19 cellular contexts compared by ENCODE assay signal in the genomic region with DNA sequence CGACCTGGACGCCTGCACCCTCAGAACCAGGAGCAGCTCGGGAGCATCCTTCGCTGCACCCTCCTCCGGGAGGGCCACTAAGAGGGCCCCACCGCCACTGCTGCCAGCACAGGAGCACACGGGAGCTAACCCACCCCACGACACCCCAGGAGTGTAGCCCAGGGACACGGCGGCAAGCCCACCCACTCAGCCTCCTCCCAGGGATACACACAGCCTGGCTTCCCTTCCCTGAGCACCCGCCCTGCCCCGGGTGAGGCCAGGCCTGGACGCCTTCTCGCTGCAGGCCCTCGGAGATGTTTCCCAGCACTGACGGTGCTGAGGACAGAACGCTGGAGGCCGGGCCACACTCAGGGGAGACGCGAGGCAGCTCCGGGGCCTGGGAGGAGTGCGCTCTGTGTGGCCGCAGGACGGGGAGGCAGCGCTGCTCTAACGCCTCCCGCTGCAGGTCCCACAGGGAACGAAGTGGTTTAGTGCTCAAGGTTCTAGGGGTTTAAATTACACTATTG.
DNase-seq lines count a peak whose midpoint lies in the region; ATAC-seq, FAIRE-seq and TF ChIP-seq lines count a peak whose summit lies in the region.
"Had no signal": no experiment of that assay in that cellular context is flagged by ENCODE, and none has a peak within 500 bp of the region (broad histone marks: within the 10 kb centered on the region; RNA-seq: fewer than 3 reads in every experiment).

No MANE protein-coding gene starts in this region.

- H3K27me3 ChIP-seq in right cardiac atrium (ENCODE audit: control insufficient read depth, insufficient read depth) (no peaks in the 10 kb centered on the region), H7 (ENCODE audit: control insufficient read depth, insufficient read depth, low read length) (no peaks in the 10 kb centered on the region)

- TF ChIP-seq CTCF in kidney (IDR thresholded peaks at IDR 0.05; ENCODE audit: borderline replicate concordance, extremely low read depth, insufficient read depth), result no peak

- no peak overlapping the region for H3K9ac ChIP-seq in kidney (ENCODE audit: low read length in 2 of 2)
- H3K9ac ChIP-seq: GM23248 had no signal

- DNase-seq in right cardiac atrium (peak in 2 of 3 donors; percentile 23 to 40), Right ventricle myocardium superior (no peak), H7 (peak; percentile 71), kidney (peak; percentile 39), HK-2 (ENCODE audit: unreplicated experiment) (no peak)
- DNase-seq: C1 segment of cervical spinal cord; Calu3; CD4-positive, alpha-beta memory T cell; COR-L47; DMS53; DMS79 treated with DMSO at 0.1 percent for 48 hours; GF-D8; GM23248; HCEC 1CT had no signal

- WGBS in right cardiac atrium, result 89% methylated on average over 28 of the region's 28 CpGs

- no peak overlapping the region for H3K27ac ChIP-seq in right cardiac atrium (ENCODE audit: low read length)
- H3K27ac ChIP-seq in kidney (ENCODE audit: low read depth in 2 of 2, low read length in 2 of 2), result no peak overlapping the region
- H3K27ac ChIP-seq: GM23248 had no signal

- no peaks in the 10 kb centered on the region for H3K9me3 ChIP-seq in right cardiac atrium (ENCODE audit: control insufficient read depth, low read length)
- H3K9me3 ChIP-seq in kidney (ENCODE audit: control insufficient read depth in 1 of 2, low read length in 2 of 2), result no peaks in the 10 kb centered on the region

- intact Hi-C loops in right cardiac atrium (cut with DNase I), result loop anchor here in 1 of 4 donors (10.0 kb wide), 1 partner anchor 1063 kb away; no protein-coding TSS in a partner anchor
- intact Hi-C loops in Right ventricle myocardium superior (cut with DNase I), result no loop called here
- intact Hi-C loops in kidney (cut with DNase I), result no loop called here

- no peaks in the 10 kb centered on the region for H3K4me1 ChIP-seq in right cardiac atrium (ENCODE audit: control insufficient read depth, insufficient read depth, low read length)
- peaks cover 0 to under 1% of the 10 kb centered on the region in 2 donors for H3K4me1 ChIP-seq in kidney (ENCODE audit: control insufficient read depth in 1 of 2, insufficient read depth in 1 of 2, low read depth in 1 of 2, low read length in 2 of 2)

- ATAC-seq in right cardiac atrium (no peak), Right ventricle myocardium superior (ENCODE audit: poor library complexity) (no peak), GM18907 (IDR thresholded peaks at IDR 0.05; ENCODE audit: unreplicated experiment) (no peak)

- H3K4me3 ChIP-seq in right cardiac atrium (ENCODE audit: low read length) (no peak overlapping the region), H7 (ENCODE audit: insufficient read depth, low read depth, low read length) (no peak overlapping the region), kidney (ENCODE audit: low read length in 2 of 2) (no peak overlapping the region)
- H3K4me3 ChIP-seq: GM23248 had no signal

- H3K36me3 ChIP-seq in H7 (replicated peaks; ENCODE audit: control insufficient read depth, insufficient read depth, low read length) (no peaks in the 10 kb centered on the region), kidney (ENCODE audit: control insufficient read depth in 1 of 2, insufficient read depth in 2 of 2, low read length in 2 of 2) (no peaks in the 10 kb centered on the region)

- no peak for FAIRE-seq in kidney (lab: Jason Lieb, UNC)
- FAIRE-seq: GM12891, GM18507, GM19239, H54 had no signal

Comparison
In these comparisons a context has a peak if more than half of its experiments do, and no peak if none do; other contexts are left out.
1. DNase-seq: peak in right cardiac atrium (2 of 3), H7 (single experiment) and kidney (single experiment); none in Right ventricle myocardium superior (single experiment) and HK-2 (single experiment).